In genomic region chrX:107629533-107629909, GRCh38 we compare ENCODE assay signal across 8 cellular contexts. TPM values are rescaled to one million over a fixed set of nuclear protein-coding genes. Genes with fewer than 3 reads are reported as not detected.
A peak's percentile ranks its signal among the peaks of the same experiment; 100 is the strongest.
DNase-seq lines count a peak whose midpoint lies in the region; ATAC-seq and TF ChIP-seq lines count a peak whose summit lies in the region.

No MANE protein-coding gene starts in this region.

- H3K36me3 ChIP-seq in esophagus muscularis mucosa: no peaks in the 10 kb centered on the region

- H3K27ac Mint-ChIP-seq in CD14-positive monocyte: no peak overlapping the region
- no peak overlapping the region for H3K27ac Mint-ChIP-seq in osteocyte (ENCODE audit: unreplicated experiment)

- no peaks in the 10 kb centered on the region for H3K9me3 ChIP-seq in esophagus muscularis mucosa

- no peak for TF ChIP-seq CTCF in CD14-positive monocyte (IDR thresholded peaks at IDR 0.05)
- peak; percentile 19 for TF ChIP-seq CTCF in GM13976 (IDR thresholded peaks at IDR 0.05; ENCODE audit: borderline replicate concordance, control extremely low read depth, extremely low read depth, insufficient read depth, missing control alignments)
- peak in 1 of 3 experiments; percentile 20 for TF ChIP-seq CTCF in esophagus muscularis mucosa (IDR thresholded peaks at IDR 0.05)
- peak; percentile 40 for TF ChIP-seq CTCF in osteocyte (IDR thresholded peaks at IDR 0.05)

- no peak for ATAC-seq in HG03108 (IDR thresholded peaks at IDR 0.05; ENCODE audit: unreplicated experiment)
- no peak for ATAC-seq in HG03439 (IDR thresholded peaks at IDR 0.05; ENCODE audit: unreplicated experiment)

- H3K9me3 Mint-ChIP-seq in CD14-positive monocyte: peaks cover 0 to 6% (median 0%) of the 10 kb centered on the region in 7 donors
- H3K9me3 Mint-ChIP-seq in osteocyte (ENCODE audit: unreplicated experiment): no peaks in the 10 kb centered on the region

- H3K4me1 Mint-ChIP-seq in CD14-positive monocyte (peaks cover 21% of the 10 kb centered on the region), osteocyte (ENCODE audit: unreplicated experiment) (peaks cover 15% of the 10 kb centered on the region)

- in situ Hi-C loops in GM13976 (cut with MboI; ENCODE audit: low sequenced_read_pairs, unreplicated experiment): no loop called here

- peak overlapping the region in 3 of 4 donors; percentile 76 to 87 (median 82) for H3K27ac ChIP-seq in esophagus muscularis mucosa (replicated peaks in 1 of 4)

- peaks cover 0 to 2% (median 0%) of the 10 kb centered on the region in 3 donors for H3K27me3 Mint-ChIP-seq in CD14-positive monocyte (ENCODE audit: low read depth in 3 of 3)
- H3K27me3 Mint-ChIP-seq in osteocyte (ENCODE audit: unreplicated experiment): no peaks in the 10 kb centered on the region

- peak overlapping the region; percentile 59 to 71 (median 62) for H3K4me3 ChIP-seq in esophagus muscularis mucosa

- DNase-seq in CD14-positive monocyte (ENCODE audit: low spot score): no peak
- DNase-seq in GM13976 (ENCODE audit: low spot score): no peak
- peak; percentile 51 for DNase-seq in SIG-M5 treated with dmso at 0.1 percent for 504 hours (lab: John Stamatoyannopoulos, UW; ENCODE audit: unreplicated experiment)
- no peak for DNase-seq in esophagus muscularis mucosa (ENCODE audit: extremely low spot score)
- no peak for DNase-seq in osteocyte (ENCODE audit: extremely low spot score, unreplicated experiment)
- DNase-seq in iPS-NIHi11 (ENCODE audit: low spot score): no peak

- peaks cover 0 to 19% (median 18%) of the 10 kb centered on the region in 4 donors for H3K4me1 ChIP-seq in esophagus muscularis mucosa

- no peak for TF ChIP-seq EP300 in esophagus muscularis mucosa (IDR thresholded peaks at IDR 0.05)

- intact Hi-C loops in CD14-positive monocyte (cut with micrococcal nuclease) (no loop called here), esophagus muscularis mucosa (cut with DNase I) (no loop called here)

- WGBS in esophagus muscularis mucosa: 30% methylated on average over 5 of the region's 5 CpGs

- TF ChIP-seq POLR2A in esophagus muscularis mucosa (IDR thresholded peaks at IDR 0.05; ENCODE audit: low read depth): no peak

- no peaks in the 10 kb centered on the region for H3K36me3 Mint-ChIP-seq in CD14-positive monocyte
- H3K36me3 Mint-ChIP-seq in osteocyte (ENCODE audit: unreplicated experiment): no peaks in the 10 kb centered on the region

- H3K4me3 Mint-ChIP-seq in CD14-positive monocyte (peak overlapping the region; percentile 91 to 92), osteocyte (ENCODE audit: unreplicated experiment) (peak overlapping the region; percentile 85)

- no peaks in the 10 kb centered on the region for H3K27me3 ChIP-seq in esophagus muscularis mucosa

RNA-seq across cellular contexts. Expression of gene PRPS1, which starts 1.2 kb away (rescaled TPM):
- 10 to 100 TPM; 11.4 to 11.8 TPM for polyA plus RNA-seq in CD14-positive monocyte
- total RNA-seq in esophagus muscularis mucosa: 10 to 100 TPM; 17.0 to 36.0 (median 23.4) TPM
- total RNA-seq in osteocyte: 26.0 and 27.6 TPM in 2 replicates
